Comparison of ENCODE assay signal across 9 cellular contexts in the genomic region with DNA sequence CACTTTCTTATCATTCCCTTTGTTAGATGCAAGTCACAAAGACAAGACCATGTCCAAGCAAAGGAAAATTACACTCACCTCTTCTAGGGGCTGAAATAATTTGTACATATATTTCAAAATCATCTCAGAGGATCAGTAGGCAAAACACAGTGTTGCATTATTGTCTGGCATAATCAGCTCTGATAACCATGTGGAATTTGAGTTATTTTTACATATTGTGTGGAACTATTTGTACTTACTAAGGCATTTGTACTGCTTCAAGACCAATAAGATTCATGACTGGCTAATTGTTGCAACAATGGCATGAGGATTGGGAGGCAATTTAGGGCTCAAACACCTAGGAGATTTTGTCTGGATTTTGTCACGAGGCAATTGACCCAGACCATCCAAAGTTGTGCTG.
"Had no signal": no experiment of that assay in that cellular context is flagged by ENCODE, and none has a peak within 500 bp of the region (broad histone marks: within the 10 kb centered on the region; RNA-seq: fewer than 3 reads in every experiment).

No MANE protein-coding gene starts in this region.

- H3K4me3 Mint-ChIP-seq: GM23338, H9 had no signal

- H3K27me3 Mint-ChIP-seq: IgD-negative memory B cell had no signal

- ATAC-seq: GM23338, HepG2 had no signal

- H3K36me3 Mint-ChIP-seq: IgD-negative memory B cell had no signal

- H3K9me3 Mint-ChIP-seq: GM23338, H9 had no signal

- H3K4me2 ChIP-seq: GM23338 had no signal

- H3K27ac Mint-ChIP-seq: GM23338, H9, IgD-negative memory B cell had no signal

- H3K4me3 ChIP-seq: GM23338 had no signal

- H3K27ac ChIP-seq: HL-60 had no signal

- FAIRE-seq: H1, H54, HepG2 had no signal

- DNase-seq: H9, HCEC 1CT, KBM-7 had no signal
